Comparison of ENCODE assay signal across 24 cellular contexts in genomic region chr3:134649106-134649705, GRCh38. TPM values are rescaled to one million over a fixed set of nuclear protein-coding genes. Genes with fewer than 3 reads are reported as not detected.
DNase-seq lines count a peak whose midpoint lies in the region; ATAC-seq and TF ChIP-seq lines count a peak whose summit lies in the region.
"Had no signal": no experiment of that assay in that cellular context is flagged by ENCODE, and none has a peak within 500 bp of the region (broad histone marks: within the 10 kb centered on the region; RNA-seq: fewer than 3 reads in every experiment).

No MANE protein-coding gene starts in this region.

- H3K9me3 ChIP-seq in heart left ventricle (no peaks in the 10 kb centered on the region), SJCRH30 (replicated peaks) (no peaks in the 10 kb centered on the region), Karpas-422 (ENCODE audit: low read length) (no peaks in the 10 kb centered on the region)

- H3K4me2 ChIP-seq in Karpas-422 (ENCODE audit: low read depth, low read length, poor library complexity, severe bottlenecking) = no peak overlapping the region
- H3K4me2 ChIP-seq: BLaER1 treated with 17β-estradiol and CSF1 and Interleukin-3, amounts not matched to agents 10 nM and 100 nM; PC-9 had no signal

- H3K9me2 ChIP-seq in Karpas-422 (replicated peaks; ENCODE audit: insufficient read depth, low read length) = no peaks in the 10 kb centered on the region

- DNase-seq in heart left ventricle = no peak
- no peak for DNase-seq in left ventricle myocardium superior
- DNase-seq in ecto neural progenitor cell (ENCODE audit: low spot score) = peak; percentile 31
- peak; percentile 59 for DNase-seq in osteocyte (ENCODE audit: extremely low spot score, unreplicated experiment)
- no peak for DNase-seq in SJCRH30
- no peak for DNase-seq in Karpas-422
- DNase-seq in activated effector memory CD4-positive, alpha-beta T cell treated with Interleukin-2 at 50 U/mL for 16 hours = no peak
- DNase-seq: AML-193; CD4-positive, alpha-beta T cell; IMR-90; KG1; MM.1S; NCI-H1417 treated with DMSO at 0.1 percent for 48 hours; NCI-H1694 treated with DMSO at 0.1 percent for 48 hours; NCI-H2081; NCI-H2227 treated with DMSO at 0.1 percent for 48 hours; NCI-H526 treated with DMSO at 0.1 percent for 48 hours; PC-9 had no signal

- peaks cover 2% of the 10 kb centered on the region for H3K27me3 Mint-ChIP-seq in osteocyte (ENCODE audit: unreplicated experiment)

- H3K79me2 ChIP-seq in Karpas-422 (ENCODE audit: low read length) = no peaks in the 10 kb centered on the region

- no peaks in the 10 kb centered on the region for H4K20me1 ChIP-seq in Karpas-422 (ENCODE audit: insufficient read depth, low read depth, low read length)
- H4K20me1 ChIP-seq: BLaER1 treated with 17β-estradiol and CSF1 and Interleukin-3, amounts not matched to agents 10 nM and 100 nM had no signal

- peaks cover 0 to 17% (median 0%) of the 10 kb centered on the region in 9 donors for H3K27me3 ChIP-seq in heart left ventricle
- no peaks in the 10 kb centered on the region for H3K27me3 ChIP-seq in SJCRH30
- no peaks in the 10 kb centered on the region for H3K27me3 ChIP-seq in Karpas-422 (ENCODE audit: low read length)
- H3K27me3 ChIP-seq: BLaER1 treated with 17β-estradiol and CSF1 and Interleukin-3, amounts not matched to agents 10 nM and 100 nM had no signal

- H3K36me3 Mint-ChIP-seq in osteocyte (ENCODE audit: unreplicated experiment) = no peaks in the 10 kb centered on the region

- ATAC-seq in heart left ventricle (no peak), left ventricle myocardium superior (no peak)
- ATAC-seq: HCT116, Right ventricle myocardium inferior had no signal

- peaks cover 0 to 63% (median 14%) of the 10 kb centered on the region in 12 donors for H3K4me1 ChIP-seq in heart left ventricle
- H3K4me1 ChIP-seq in SJCRH30 = no peaks in the 10 kb centered on the region
- H3K4me1 ChIP-seq in Karpas-422 (ENCODE audit: low read length) = no peaks in the 10 kb centered on the region
- H3K4me1 ChIP-seq: BLaER1 treated with 17β-estradiol and CSF1 and Interleukin-3, amounts not matched to agents 10 nM and 100 nM had no signal

- H3K4me1 Mint-ChIP-seq in osteocyte (ENCODE audit: unreplicated experiment) = peaks cover 15% of the 10 kb centered on the region

- peak overlapping the region in 3 of 12 donors; percentile 61 to 70 (median 69) for H3K4me3 ChIP-seq in heart left ventricle
- no peak overlapping the region for H3K4me3 ChIP-seq in SJCRH30
- H3K4me3 ChIP-seq in Karpas-422 (ENCODE audit: low read length) = no peak overlapping the region
- H3K4me3 ChIP-seq: BLaER1 treated with 17β-estradiol and CSF1 and Interleukin-3, amounts not matched to agents 10 nM and 100 nM; PC-9 had no signal

- H3K27ac Mint-ChIP-seq in osteocyte (ENCODE audit: unreplicated experiment) = no peak overlapping the region
- H3K27ac Mint-ChIP-seq: CD4-positive, alpha-beta T cell had no signal

- H3K4me3 Mint-ChIP-seq in osteocyte (ENCODE audit: unreplicated experiment) = no peak overlapping the region
- H3K4me3 Mint-ChIP-seq: CD4-positive, alpha-beta T cell had no signal

- H3K27ac ChIP-seq in heart left ventricle (peak overlapping the region in 10 of 12 donors; percentile 24 to 96 (median 90)), SJCRH30 (no peak overlapping the region), Karpas-422 (ENCODE audit: low read length) (no peak overlapping the region)
- H3K27ac ChIP-seq: BLaER1 treated with 17β-estradiol and CSF1 and Interleukin-3, amounts not matched to agents 10 nM and 100 nM; PC-9 had no signal

- no peak overlapping the region for H3K9ac ChIP-seq in Karpas-422 (ENCODE audit: low read length)
- H3K9ac ChIP-seq: BLaER1 treated with 17β-estradiol and CSF1 and Interleukin-3, amounts not matched to agents 10 nM and 100 nM had no signal

- H2AFZ ChIP-seq in Karpas-422 (ENCODE audit: low read length) = no peak overlapping the region
- H2AFZ ChIP-seq: PC-9 had no signal

- H3K36me3 ChIP-seq in heart left ventricle (peaks cover 0 to 3% (median 0%) of the 10 kb centered on the region in 9 donors), SJCRH30 (no peaks in the 10 kb centered on the region), Karpas-422 (ENCODE audit: insufficient read depth, low read length) (no peaks in the 10 kb centered on the region)
- H3K36me3 ChIP-seq: BLaER1 treated with 17β-estradiol and CSF1 and Interleukin-3, amounts not matched to agents 10 nM and 100 nM had no signal

- TF ChIP-seq CTCF in heart left ventricle (IDR thresholded peaks at IDR 0.05) (no peak), osteocyte (IDR thresholded peaks at IDR 0.05) (no peak)

- intact Hi-C loops in heart left ventricle (cut with DNase I) = no loop called here
- intact Hi-C loops in left ventricle myocardium superior (cut with micrococcal nuclease) = no loop called here

- no peaks in the 10 kb centered on the region for H3K9me3 Mint-ChIP-seq in osteocyte (ENCODE audit: unreplicated experiment)
- H3K9me3 Mint-ChIP-seq: CD4-positive, alpha-beta T cell had no signal

- WGBS in heart left ventricle, 4 donors = 58 to 73% (median 71%) methylated on average over 7 of the region's 7 CpGs

- TF ChIP-seq POLR2A in heart left ventricle (IDR thresholded peaks at IDR 0.05) = no peak

RNA-seq across cellular contexts. Expression of gene KY, which starts 1.6 kb away (rescaled TPM):
- 10 to 100 TPM in 3 of 9 donors, 1 to 10 TPM in 6; 5.7 to 22.5 (median 8.7) TPM for total RNA-seq in heart left ventricle
- polyA plus RNA-seq in heart left ventricle = 1 to 10 TPM; 1.4 to 2.6 TPM
- total RNA-seq in left ventricle myocardium superior = 20.6 TPM
- total RNA-seq in osteocyte = not detected in 2 replicates
- total RNA-seq in SJCRH30 (2014; rRNA removed; shearing (Covaris generic)) = not detected in 2 replicates
- total RNA-seq in Karpas-422 (2014; rRNA removed; shearing (Covaris generic); ENCODE audit: low replicate concordance) = not detected in 2 replicates
- total RNA-seq: CD4-positive, alpha-beta T cell; H1; NCI-H460; PC-9; RPMI7951 had no signal
- polyA plus RNA-seq: H1 had no signal

Comparison
In these comparisons a context has a peak if more than half of its experiments do, and no peak if none do; other contexts are left out.
1. DNase-seq: peak in ecto neural progenitor cell (single experiment) and osteocyte (single experiment); none in heart left ventricle (0 of 5), left ventricle myocardium superior (single experiment), SJCRH30 (0 of 2), Karpas-422 (single experiment) and activated effector memory CD4-positive, alpha-beta T cell treated with Interleukin-2 at 50 U/mL for 16 hours (single experiment).
2. H3K27ac ChIP-seq: peak in heart left ventricle (10 of 12); none in SJCRH30 (single experiment) and Karpas-422 (single experiment).